Comparison of ENCODE assay signal across 19 cellular contexts in the genomic region with DNA sequence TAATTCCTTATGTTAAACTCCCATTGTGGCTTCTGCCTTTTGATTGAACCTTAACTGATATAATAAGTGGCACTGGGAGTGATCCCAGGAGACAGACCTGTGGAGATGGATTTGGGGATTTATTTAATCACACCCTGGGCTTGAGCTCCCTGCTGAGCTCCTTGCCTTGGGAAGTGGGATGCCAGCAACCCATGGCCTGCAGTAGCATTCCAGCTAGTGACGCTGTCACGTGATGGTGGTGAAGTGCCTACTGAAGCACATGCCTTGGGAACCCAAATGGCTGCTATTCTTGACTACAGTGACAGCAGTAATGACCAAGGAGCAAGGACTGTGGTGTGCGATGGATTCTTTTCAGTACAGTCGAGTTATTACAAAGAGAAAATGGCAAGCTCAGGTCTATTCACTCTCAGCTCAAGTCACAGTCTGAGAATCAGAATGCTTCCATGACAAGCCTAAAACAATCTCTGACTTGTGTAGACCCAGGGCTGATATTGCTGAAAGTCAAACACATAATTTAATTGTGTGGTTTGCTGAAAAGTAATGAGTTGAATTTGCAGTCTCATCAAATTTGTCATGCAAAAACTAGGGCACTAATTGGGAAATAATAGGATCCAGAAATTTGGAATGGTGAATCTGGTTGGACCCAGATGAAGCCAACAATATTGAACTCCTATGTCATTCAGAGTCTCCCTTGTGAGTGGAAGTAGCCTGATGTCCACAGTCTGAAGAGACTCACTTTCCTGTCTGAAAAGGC.
"Had no signal": no experiment of that assay in that cellular context is flagged by ENCODE, and none has a peak within 500 bp of the region (broad histone marks: within the 10 kb centered on the region; RNA-seq: fewer than 3 reads in every experiment).

No MANE protein-coding gene starts in this region.

- ATAC-seq: activated CD4-positive, CD25-positive, alpha-beta regulatory T cell treated with anti-CD3 and anti-CD28 coated beads, Interleukin-2, amount 50 U/mL, for 24 hours; activated CD8-positive, alpha-beta T cell treated with anti-CD3 and anti-CD28 coated beads, Interleukin-2, amount 10 ng/mL, durations not matched to agents 7 days and 5 days; body of pancreas; gastroesophageal sphincter; left colon; T-cell had no signal

- H3K27ac ChIP-seq: body of pancreas, coronary artery, gastroesophageal sphincter, tibial artery had no signal

- H3K9me3 ChIP-seq: body of pancreas, gastroesophageal sphincter, tibial artery had no signal

- FAIRE-seq: endometrium, islet of Langerhans had no signal

- DNase-seq: activated CD4-positive, alpha-beta T cell treated with anti-CD3 and anti-CD28 coated beads, Interleukin-2, amount 10 ng/mL, durations not matched to agents 7 days and 5 days; activated CD8-positive, alpha-beta T cell treated with anti-CD3 and anti-CD28 coated beads, Interleukin-2, amount 10 ng/mL, durations not matched to agents 7 days and 5 days; activated naive CD4-positive, alpha-beta T cell treated with anti-CD3 and anti-CD28 coated beads for 36 hours; activated T-cell treated with anti-CD3 and anti-CD28 coated beads, Interleukin-2, amount 50 U/mL, for 24 hours; body of pancreas; erythroblast; left colon; nucleus accumbens; stimulated activated CD4-positive, alpha-beta T cell treated with anti-CD3 and anti-CD28 coated beads, Interleukin-2, amount 100 ng/mL, for 24 hours; stimulated activated naive CD4-positive, alpha-beta T cell treated with Interleukin-2 at 50 U/mL for 16 hours; T-cell; T1000; tibial artery had no signal

- H3K4me3 ChIP-seq: body of pancreas, coronary artery, gastroesophageal sphincter, lung, tibial artery had no signal

- H3K36me3 ChIP-seq: tibial artery had no signal

- H3K27me3 ChIP-seq: body of pancreas, gastroesophageal sphincter, tibial artery had no signal
